Comparison of ENCODE assay signal across 27 cellular contexts in the genomic region with DNA sequence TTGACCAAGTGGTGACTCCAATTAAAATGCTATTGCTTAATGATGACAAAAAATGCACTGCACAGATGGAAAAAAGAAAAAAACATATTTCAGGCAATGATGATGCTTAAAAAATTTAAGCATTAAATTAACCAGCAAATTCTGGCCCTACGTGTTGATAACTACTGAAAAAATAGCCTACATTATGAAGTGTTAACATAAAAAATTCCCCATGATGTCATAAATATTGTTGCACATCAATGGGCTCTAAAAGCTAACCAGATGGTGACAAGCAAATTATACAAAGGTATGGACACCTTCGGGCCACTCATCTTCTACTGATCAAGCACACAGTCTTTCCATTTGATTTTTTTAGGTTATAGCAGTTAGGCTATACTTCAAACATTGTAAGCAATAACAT.
"Had no signal": no experiment of that assay in that cellular context is flagged by ENCODE, and none has a peak within 500 bp of the region (broad histone marks: within the 10 kb centered on the region; RNA-seq: fewer than 3 reads in every experiment).

No MANE protein-coding gene starts in this region.

- ATAC-seq: activated CD8-positive, alpha-beta T cell treated with anti-CD3 and anti-CD28 coated beads for 36 hours; activated T-cell treated with anti-CD3 and anti-CD28 coated beads, Interleukin-2, amount 50 U/mL, for 72 hours; activated T-helper 17 cell treated with anti-CD3 and anti-CD28 coated beads, Interleukin-2, amount 50 U/mL, for 72 hours had no signal

- DNase-seq: activated CD4-positive, alpha-beta T cell treated with anti-CD3 and anti-CD28 coated beads for 1 hour; activated CD4-positive, alpha-beta T cell treated with anti-CD3 and anti-CD28 coated beads for 48 hours; activated CD4-positive, CD25-positive, alpha-beta regulatory T cell; activated CD8-positive, alpha-beta T cell treated with anti-CD3 and anti-CD28 coated beads for 36 hours; activated effector memory CD4-positive, alpha-beta T cell treated with anti-CD3 and anti-CD28 coated beads, Interleukin-2, amount 50 U/mL, for 16 hours; activated naive CD4-positive, alpha-beta T cell; activated naive CD4-positive, alpha-beta T cell treated with anti-CD3 and anti-CD28 coated beads, Interleukin-2, amount 50 U/mL, for 16 hours; activated naive CD8-positive, alpha-beta T cell treated with anti-CD3 and anti-CD28 coated beads for 36 hours; activated T-cell treated with anti-CD3 and anti-CD28 coated beads, Interleukin-2, amount 50 U/mL, for 1 hour; activated T-cell treated with anti-CD3 and anti-CD28 coated beads, Interleukin-2, amount 50 U/mL, for 72 hours; amniotic stem cell; aorta; NCI-H1092 treated with DMSO at 0.1 percent for 48 hours; NCI-H187; NCI-H2171 treated with DMSO at 0.1 percent for 48 hours; NCI-H2227 treated with DMSO at 0.1 percent for 48 hours; NCI-H446; NCI-H524; NCI-H748 treated with DMSO at 0.1 percent for 48 hours; Right ventricle myocardium superior; SW 1271; T-helper 1 cell; T-helper 2 cell; T-helper 9 cell had no signal

- H3K9me3 Mint-ChIP-seq: activated CD8-positive, alpha-beta T cell treated with anti-CD3 and anti-CD28 coated beads for 36 hours; activated naive CD8-positive, alpha-beta T cell treated with anti-CD3 and anti-CD28 coated beads for 36 hours; activated T-cell treated with anti-CD3 and anti-CD28 coated beads, Interleukin-2, amount 50 U/mL, for 72 hours; activated T-helper 17 cell treated with anti-CD3 and anti-CD28 coated beads, Interleukin-2, amount 50 U/mL, for 72 hours had no signal

- H3K27ac Mint-ChIP-seq: activated CD8-positive, alpha-beta T cell treated with anti-CD3 and anti-CD28 coated beads for 36 hours; activated naive CD8-positive, alpha-beta T cell treated with anti-CD3 and anti-CD28 coated beads for 36 hours; activated T-cell treated with anti-CD3 and anti-CD28 coated beads, Interleukin-2, amount 50 U/mL, for 72 hours; activated T-helper 17 cell treated with anti-CD3 and anti-CD28 coated beads, Interleukin-2, amount 50 U/mL, for 72 hours had no signal

- H3K27me3 Mint-ChIP-seq: activated CD8-positive, alpha-beta T cell treated with anti-CD3 and anti-CD28 coated beads for 36 hours; activated naive CD8-positive, alpha-beta T cell treated with anti-CD3 and anti-CD28 coated beads for 36 hours had no signal

- H3K36me3 ChIP-seq: cardiac muscle cell had no signal

- H3K27ac ChIP-seq: cardiac muscle cell, VCaP had no signal

- H3K4me1 Mint-ChIP-seq: activated naive CD8-positive, alpha-beta T cell treated with anti-CD3 and anti-CD28 coated beads for 36 hours; activated T-helper 17 cell treated with anti-CD3 and anti-CD28 coated beads, Interleukin-2, amount 50 U/mL, for 72 hours had no signal

- H3K36me3 Mint-ChIP-seq: activated naive CD8-positive, alpha-beta T cell treated with anti-CD3 and anti-CD28 coated beads for 36 hours had no signal

- H3K4me3 Mint-ChIP-seq: activated CD8-positive, alpha-beta T cell treated with anti-CD3 and anti-CD28 coated beads for 36 hours; activated naive CD8-positive, alpha-beta T cell treated with anti-CD3 and anti-CD28 coated beads for 36 hours; activated T-cell treated with anti-CD3 and anti-CD28 coated beads, Interleukin-2, amount 50 U/mL, for 72 hours; activated T-helper 17 cell treated with anti-CD3 and anti-CD28 coated beads, Interleukin-2, amount 50 U/mL, for 72 hours had no signal

- H3K4me3 ChIP-seq: cardiac muscle cell had no signal

- H3K27me3 ChIP-seq: cardiac muscle cell had no signal
